In the genomic region with DNA sequence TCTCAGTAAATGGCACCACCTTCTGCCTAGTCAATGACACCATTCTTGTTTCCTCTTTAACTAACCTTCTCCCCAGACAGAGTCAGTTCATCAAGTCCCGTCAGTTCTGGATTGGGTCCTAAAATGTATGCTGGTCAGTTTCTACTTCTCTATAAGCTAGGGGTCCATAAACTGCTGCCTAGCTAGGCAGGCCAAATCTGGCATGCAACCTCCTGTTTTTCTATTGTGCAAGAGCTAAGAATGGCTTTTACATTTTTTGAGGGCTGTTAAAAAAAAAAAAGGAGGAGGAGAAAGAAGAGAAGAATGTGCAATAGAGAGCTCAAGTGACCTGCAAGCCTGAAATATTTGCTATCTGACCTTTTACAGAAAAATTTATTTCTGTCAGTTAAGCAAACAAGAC, we compare ENCODE assay signal across 10 cellular contexts. TPM values are rescaled to one million over a fixed set of nuclear protein-coding genes. Genes with fewer than 3 reads are reported as not detected.
DNase-seq lines count a peak whose midpoint lies in the region; ATAC-seq and TF ChIP-seq lines count a peak whose summit lies in the region.
"Had no signal": no experiment of that assay in that cellular context is flagged by ENCODE, and none has a peak within 500 bp of the region (broad histone marks: within the 10 kb centered on the region; RNA-seq: fewer than 3 reads in every experiment).

No MANE protein-coding gene starts in this region.

- peaks cover 0 to 4% (median 0%) of the 10 kb centered on the region in 11 experiments; a peak in 1 of 22 replicates for H3K9me3 ChIP-seq in BLaER1 treated with 17β-estradiol and CSF1 and Interleukin-3, amounts not matched to agents 10 nM and 100 nM (replicated peaks in 1 of 11)
- no peaks in the 10 kb centered on the region for H3K9me3 ChIP-seq in RWPE2 (ENCODE audit: severe bottlenecking)
- H3K9me3 ChIP-seq: prostate gland had no signal

- peak; percentile 38; the same call in 2 of the 3 replicates for ATAC-seq in RWPE2 (ENCODE audit: low read depth)
- no peak for ATAC-seq in activated CD8-positive, alpha-beta T cell treated with anti-CD3 and anti-CD28 coated beads, Interleukin-2, amount 10 ng/mL, durations not matched to agents 7 days and 5 days

- TF ChIP-seq CTCF in RWPE2 (IDR thresholded peaks at IDR 0.05; ENCODE audit: poor library complexity, severe bottlenecking) (no peak), fibroblast of pulmonary artery (IDR thresholded peaks at IDR 0.05; ENCODE audit: low read length, missing control alignments) (no peak), osteocyte (IDR thresholded peaks at IDR 0.05) (no peak)

- CTCF ChIA-PET in activated CD8-positive, alpha-beta T cell treated with anti-CD3 and anti-CD28 coated beads, Interleukin-2, amount 10 ng/mL, durations not matched to agents 7 days and 5 days (lab: Charles Lee) = interaction anchor here (0.7 kb wide), 1 partner anchor 139 kb away, joined by 4 read pairs; no protein-coding TSS in a partner anchor
- CTCF ChIA-PET in activated naive CD4-positive, alpha-beta T cell treated with anti-CD3 and anti-CD28 coated beads for 36 hours (lab: Charles Lee) = interaction anchor here (0.6 kb wide), 1 partner anchor 44 kb away, joined by 3 read pairs; no protein-coding TSS in a partner anchor

- H3K4me2 ChIP-seq in BLaER1 treated with 17β-estradiol and CSF1 and Interleukin-3, amounts not matched to agents 10 nM and 100 nM = peak overlapping the region in 9 of 11 experiments; percentile 3 to 83 (median 73); a peak in 16 of 22 replicates

- DNase-seq in RWPE2 (ENCODE audit: low spot score) (no peak), fibroblast of pulmonary artery (ENCODE audit: low read depth) (peak; percentile 87), osteocyte (ENCODE audit: extremely low spot score, unreplicated experiment) (no peak), DMS153 treated with DMSO at 0.1 percent for 48 hours (lab: John Stamatoyannopoulos, UW; ENCODE audit: unreplicated experiment) (no peak)
- DNase-seq in activated naive CD4-positive, alpha-beta T cell (lab: John Stamatoyannopoulos, UW) = no peak
- DNase-seq in activated CD8-positive, alpha-beta T cell treated with anti-CD3 and anti-CD28 coated beads, Interleukin-2, amount 10 ng/mL, durations not matched to agents 7 days and 5 days = no peak
- no peak for DNase-seq in activated naive CD4-positive, alpha-beta T cell treated with anti-CD3 and anti-CD28 coated beads for 36 hours
- DNase-seq: activated CD4-positive, alpha-beta T cell treated with anti-CD3 and anti-CD28 coated beads for 1 hour had no signal

- intact Hi-C loops in activated naive CD4-positive, alpha-beta T cell treated with anti-CD3 and anti-CD28 coated beads for 36 hours (cut with micrococcal nuclease) = no loop called here

- H3K27me3 ChIP-seq in BLaER1 treated with 17β-estradiol and CSF1 and Interleukin-3, amounts not matched to agents 10 nM and 100 nM = peaks cover 0 to 7% (median 0%) of the 10 kb centered on the region in 11 experiments; a peak in 1 of 22 replicates
- no peaks in the 10 kb centered on the region for H3K27me3 ChIP-seq in RWPE2 (ENCODE audit: insufficient read depth, poor library complexity, severe bottlenecking)

- peaks cover 23% of the 10 kb centered on the region for H3K4me1 Mint-ChIP-seq in osteocyte (ENCODE audit: unreplicated experiment)
- peaks cover 2% of the 10 kb centered on the region for H3K4me1 Mint-ChIP-seq in activated CD8-positive, alpha-beta T cell treated with anti-CD3 and anti-CD28 coated beads, Interleukin-2, amount 10 ng/mL, durations not matched to agents 7 days and 5 days (ENCODE audit: low read depth)
- peaks cover 5% of the 10 kb centered on the region for H3K4me1 Mint-ChIP-seq in activated naive CD4-positive, alpha-beta T cell treated with anti-CD3 and anti-CD28 coated beads for 36 hours (ENCODE audit: low read depth)

- H3K27me3 Mint-ChIP-seq in osteocyte (ENCODE audit: unreplicated experiment) = peaks cover 6% of the 10 kb centered on the region
- peaks cover 18% of the 10 kb centered on the region for H3K27me3 Mint-ChIP-seq in activated CD8-positive, alpha-beta T cell treated with anti-CD3 and anti-CD28 coated beads, Interleukin-2, amount 10 ng/mL, durations not matched to agents 7 days and 5 days (ENCODE audit: low read depth)
- H3K27me3 Mint-ChIP-seq in activated naive CD4-positive, alpha-beta T cell treated with anti-CD3 and anti-CD28 coated beads for 36 hours (ENCODE audit: low read depth) = no peaks in the 10 kb centered on the region

- no peaks in the 10 kb centered on the region for H3K36me3 Mint-ChIP-seq in osteocyte (ENCODE audit: unreplicated experiment)
- H3K36me3 Mint-ChIP-seq in activated CD8-positive, alpha-beta T cell treated with anti-CD3 and anti-CD28 coated beads, Interleukin-2, amount 10 ng/mL, durations not matched to agents 7 days and 5 days (ENCODE audit: low read depth) = no peaks in the 10 kb centered on the region
- H3K36me3 Mint-ChIP-seq in activated naive CD4-positive, alpha-beta T cell treated with anti-CD3 and anti-CD28 coated beads for 36 hours (ENCODE audit: low read depth) = no peaks in the 10 kb centered on the region

- H3K4me3 ChIP-seq in BLaER1 treated with 17β-estradiol and CSF1 and Interleukin-3, amounts not matched to agents 10 nM and 100 nM = no peak overlapping the region
- no peak overlapping the region for H3K4me3 ChIP-seq in RWPE2 (ENCODE audit: severe bottlenecking)
- H3K4me3 ChIP-seq in fibroblast of pulmonary artery (replicated peaks; ENCODE audit: low read depth, low read length) = no peak overlapping the region
- H3K4me3 ChIP-seq: prostate gland had no signal

- H3K4me3 Mint-ChIP-seq in osteocyte (ENCODE audit: unreplicated experiment) = peak overlapping the region; percentile 19
- H3K4me3 Mint-ChIP-seq in activated CD8-positive, alpha-beta T cell treated with anti-CD3 and anti-CD28 coated beads, Interleukin-2, amount 10 ng/mL, durations not matched to agents 7 days and 5 days = no peak overlapping the region
- no peak overlapping the region for H3K4me3 Mint-ChIP-seq in activated naive CD4-positive, alpha-beta T cell treated with anti-CD3 and anti-CD28 coated beads for 36 hours

- H4K20me1 ChIP-seq in BLaER1 treated with 17β-estradiol and CSF1 and Interleukin-3, amounts not matched to agents 10 nM and 100 nM = no peaks in the 10 kb centered on the region

- POLR2A ChIA-PET in activated CD8-positive, alpha-beta T cell treated with anti-CD3 and anti-CD28 coated beads, Interleukin-2, amount 10 ng/mL, durations not matched to agents 7 days and 5 days (lab: Charles Lee) = no interaction called here

- H3K36me3 ChIP-seq in BLaER1 treated with 17β-estradiol and CSF1 and Interleukin-3, amounts not matched to agents 10 nM and 100 nM = no peaks in the 10 kb centered on the region
- H3K36me3 ChIP-seq in RWPE2 (ENCODE audit: low read depth) = no peaks in the 10 kb centered on the region
- H3K36me3 ChIP-seq: prostate gland had no signal

- peaks cover 32 to 93% (median 77%) of the 10 kb centered on the region in 10 experiments for H3K4me1 ChIP-seq in BLaER1 treated with 17β-estradiol and CSF1 and Interleukin-3, amounts not matched to agents 10 nM and 100 nM
- H3K4me1 ChIP-seq in RWPE2 (ENCODE audit: insufficient read depth, poor library complexity, severe bottlenecking) = peaks cover 5% of the 10 kb centered on the region
- H3K4me1 ChIP-seq: prostate gland had no signal

- H3K27ac ChIP-seq in BLaER1 treated with 17β-estradiol and CSF1 and Interleukin-3, amounts not matched to agents 10 nM and 100 nM = peak overlapping the region; percentile 9 to 84 (median 71); a peak in 17 of 22 replicates
- H3K27ac ChIP-seq in RWPE2 (ENCODE audit: poor library complexity, severe bottlenecking) = peak overlapping the region; percentile 46

- H3K27ac Mint-ChIP-seq in osteocyte (ENCODE audit: unreplicated experiment) = peak overlapping the region; percentile 92
- H3K27ac Mint-ChIP-seq in activated CD8-positive, alpha-beta T cell treated with anti-CD3 and anti-CD28 coated beads, Interleukin-2, amount 10 ng/mL, durations not matched to agents 7 days and 5 days = no peak overlapping the region
- no peak overlapping the region for H3K27ac Mint-ChIP-seq in activated naive CD4-positive, alpha-beta T cell treated with anti-CD3 and anti-CD28 coated beads for 36 hours

- H3K9me3 Mint-ChIP-seq in osteocyte (ENCODE audit: unreplicated experiment) = no peaks in the 10 kb centered on the region
- no peaks in the 10 kb centered on the region for H3K9me3 Mint-ChIP-seq in activated CD8-positive, alpha-beta T cell treated with anti-CD3 and anti-CD28 coated beads, Interleukin-2, amount 10 ng/mL, durations not matched to agents 7 days and 5 days (ENCODE audit: insufficient read depth)
- no peaks in the 10 kb centered on the region for H3K9me3 Mint-ChIP-seq in activated naive CD4-positive, alpha-beta T cell treated with anti-CD3 and anti-CD28 coated beads for 36 hours

- H3K9ac ChIP-seq in BLaER1 treated with 17β-estradiol and CSF1 and Interleukin-3, amounts not matched to agents 10 nM and 100 nM = peak overlapping the region in 6 of 11 experiments; percentile 8 to 67 (median 44); a peak in 9 of 22 replicates

RNA-seq across cellular contexts. Expression of a gene that starts 6.4 kb away (rescaled TPM):
- 380 and 409 TPM in 2 replicates for total RNA-seq in osteocyte
- 100 to 1,000 TPM; 177 to 188 TPM for total RNA-seq in activated CD8-positive, alpha-beta T cell treated with anti-CD3 and anti-CD28 coated beads, Interleukin-2, amount 10 ng/mL, durations not matched to agents 7 days and 5 days
- 100 to 1,000 TPM; 151 to 156 TPM for total RNA-seq in activated naive CD4-positive, alpha-beta T cell treated with anti-CD3 and anti-CD28 coated beads for 36 hours

RNA-seq across cellular contexts. Expression of a gene that starts 56.0 kb away (rescaled TPM):
- 116 and 117 TPM in 2 replicates for total RNA-seq in osteocyte
- total RNA-seq in activated CD8-positive, alpha-beta T cell treated with anti-CD3 and anti-CD28 coated beads, Interleukin-2, amount 10 ng/mL, durations not matched to agents 7 days and 5 days = 10 to 100 TPM; 73.7 to 80.0 TPM
- total RNA-seq in activated naive CD4-positive, alpha-beta T cell treated with anti-CD3 and anti-CD28 coated beads for 36 hours = 10 to 100 TPM; 53.5 to 55.6 TPM
